1 cellular context compared by ENCODE assay signal in genomic region chr17:82095777-82096708, GRCh38.
TF ChIP-seq lines count a peak whose summit lies in the region.

No MANE protein-coding gene starts in this region.

TF ChIP-seq in HepG2, 621 proteins besides CTCF, POLR2A, EP300 and RAD21 (continued from another document and continues in another):
- no peak for TF ChIP-seq FUBP1 (CRISPR knock-in tag; IDR thresholded peaks at IDR 0.05; ENCODE audit: borderline replicate concordance)
- TF ChIP-seq TFDP2 (CRISPR knock-in tag; IDR thresholded peaks at IDR 0.05), result no peak
- TF ChIP-seq SETDB1 (CRISPR knock-in tag; IDR thresholded peaks at IDR 0.05; ENCODE audit: borderline replicate concordance), result no peak
- TF ChIP-seq FOXA3 (CRISPR knock-in tag; IDR thresholded peaks at IDR 0.05), result no peak
- TF ChIP-seq ZNF225 (CRISPR knock-in tag; IDR thresholded peaks at IDR 0.05), result peak; percentile 55; the same call in 1 of the 2 replicates
- TF ChIP-seq ZNF652 (CRISPR knock-in tag; IDR thresholded peaks at IDR 0.05; ENCODE audit: borderline replicate concordance, low read depth), result no peak
- TF ChIP-seq ZNF142 (CRISPR knock-in tag; IDR thresholded peaks at IDR 0.05), result no peak
- no peak for TF ChIP-seq SMAD1 (CRISPR knock-in tag; IDR thresholded peaks at IDR 0.05; ENCODE audit: borderline replicate concordance, low read depth)
- TF ChIP-seq RFX3 (CRISPR knock-in tag; IDR thresholded peaks at IDR 0.05), result no peak
- TF ChIP-seq FOXP1 (IDR thresholded peaks at IDR 0.05), result no peak
- TF ChIP-seq FOXP1 (CRISPR knock-in tag; IDR thresholded peaks at IDR 0.05), result no peak
- TF ChIP-seq ZNF713 (CRISPR knock-in tag; IDR thresholded peaks at IDR 0.05), result no peak
- no peak for TF ChIP-seq GZF1 (CRISPR knock-in tag; IDR thresholded peaks at IDR 0.05)
- 0 out of 2 replicates have a peak, but pooled peaks have one; percentile 1 for TF ChIP-seq ZNF609 (CRISPR knock-in tag; IDR thresholded peaks at IDR 0.05; ENCODE audit: borderline replicate concordance)
- no peak for TF ChIP-seq ZBTB10 (CRISPR knock-in tag; IDR thresholded peaks at IDR 0.05; ENCODE audit: borderline replicate concordance)
- no peak for TF ChIP-seq ZNF576 (CRISPR knock-in tag; IDR thresholded peaks at IDR 0.05)
- no peak for TF ChIP-seq CERS6 (CRISPR knock-in tag; IDR thresholded peaks at IDR 0.05)
- TF ChIP-seq FOXO1 (CRISPR knock-in tag; IDR thresholded peaks at IDR 0.05), result no peak
- TF ChIP-seq ZNF468 (CRISPR knock-in tag; IDR thresholded peaks at IDR 0.05), result no peak
- no peak for TF ChIP-seq ZMYM3 (CRISPR knock-in tag; IDR thresholded peaks at IDR 0.05)
- TF ChIP-seq SMAD9 (CRISPR knock-in tag; IDR thresholded peaks at IDR 0.05), result no peak
- no peak for TF ChIP-seq MXI1 (IDR thresholded peaks at IDR 0.05; ENCODE audit: borderline replicate concordance, low read depth, low read length)
- no peak for TF ChIP-seq GATAD2A (CRISPR knock-in tag; IDR thresholded peaks at IDR 0.05)
- TF ChIP-seq ZNF329 (CRISPR knock-in tag; IDR thresholded peaks at IDR 0.05; ENCODE audit: low read depth), result no peak
- no peak for TF ChIP-seq KAT8 (CRISPR knock-in tag; IDR thresholded peaks at IDR 0.05)
- TF ChIP-seq NFYC (CRISPR knock-in tag; IDR thresholded peaks at IDR 0.05), result no peak
- TF ChIP-seq MAZ (IDR thresholded peaks at IDR 0.05; ENCODE audit: borderline replicate concordance, low read depth, low read length), result no peak
- TF ChIP-seq MAZ (CRISPR knock-in tag; IDR thresholded peaks at IDR 0.05; ENCODE audit: low read depth), result 0 out of 2 replicates have a peak, but pooled peaks have one; percentile 20
- TF ChIP-seq PBX3 (CRISPR knock-in tag; IDR thresholded peaks at IDR 0.05; ENCODE audit: borderline replicate concordance), result no peak
- no peak for TF ChIP-seq SRY (CRISPR knock-in tag; IDR thresholded peaks at IDR 0.05)
- TF ChIP-seq KLF11 (CRISPR knock-in tag; IDR thresholded peaks at IDR 0.05), result no peak
- TF ChIP-seq ZKSCAN8 (CRISPR knock-in tag; IDR thresholded peaks at IDR 0.05; ENCODE audit: borderline replicate concordance), result no peak
- TF ChIP-seq ZBTB43 (CRISPR knock-in tag; conservative IDR thresholded peaks at IDR 0.05), result no peak
- no peak for TF ChIP-seq ZNF205 (CRISPR knock-in tag; IDR thresholded peaks at IDR 0.05)
- 0 out of 2 replicates have a peak, but pooled peaks have one; percentile 45 for TF ChIP-seq ZMAT3 (CRISPR knock-in tag; conservative IDR thresholded peaks at IDR 0.05)
- peak; percentile 45; the same call in 1 of the 2 replicates for TF ChIP-seq ZMYM4 (CRISPR knock-in tag; IDR thresholded peaks at IDR 0.05)
- no peak for TF ChIP-seq MEIS2 (CRISPR knock-in tag; IDR thresholded peaks at IDR 0.05)
- TF ChIP-seq ZNF674 (CRISPR knock-in tag; IDR thresholded peaks at IDR 0.05; ENCODE audit: low read depth), result peak; percentile 94
- no peak for TF ChIP-seq ZSCAN25 (CRISPR knock-in tag; IDR thresholded peaks at IDR 0.05)
- peak; percentile 8; the same call in 1 of the 2 replicates for TF ChIP-seq SALL1 (CRISPR knock-in tag; IDR thresholded peaks at IDR 0.05)
- no peak for TF ChIP-seq TGIF2 (CRISPR knock-in tag; IDR thresholded peaks at IDR 0.05)
- TF ChIP-seq ZNF777 (CRISPR knock-in tag; IDR thresholded peaks at IDR 0.05), result no peak
- peak; percentile 52; the same call in 1 of the 2 replicates for TF ChIP-seq ZNF589 (CRISPR knock-in tag; conservative IDR thresholded peaks at IDR 0.05)
- no peak for TF ChIP-seq KLF16 (CRISPR knock-in tag; IDR thresholded peaks at IDR 0.05)
- no peak for TF ChIP-seq ATF7 (IDR thresholded peaks at IDR 0.05)
- TF ChIP-seq ATF7 (CRISPR knock-in tag; IDR thresholded peaks at IDR 0.05), result no peak
- TF ChIP-seq NR2F1 (CRISPR knock-in tag; IDR thresholded peaks at IDR 0.05), result no peak
- no peak for TF ChIP-seq FOXJ3 (CRISPR knock-in tag; IDR thresholded peaks at IDR 0.05; ENCODE audit: borderline replicate concordance)
